In the genomic region with DNA sequence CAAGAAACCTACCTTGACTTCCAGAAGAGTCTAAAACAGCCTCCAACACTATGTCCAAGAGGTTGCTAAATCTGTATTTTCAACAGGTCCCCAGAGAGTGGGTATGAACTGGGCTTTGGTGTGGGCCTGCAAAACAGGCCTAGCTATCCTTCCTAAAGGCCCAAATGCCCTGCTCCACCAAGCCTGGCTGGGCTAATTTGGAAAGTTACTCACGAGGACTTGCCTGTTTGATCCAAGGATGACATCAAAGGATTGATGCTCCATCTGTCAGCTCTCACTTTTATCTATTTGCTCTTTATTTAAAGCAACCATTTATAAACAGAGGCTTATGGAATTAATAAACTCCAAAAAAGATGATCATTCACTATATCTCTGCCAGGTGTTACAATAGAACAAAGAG, we compare ENCODE assay signal across 23 cellular contexts.
DNase-seq lines count a peak whose midpoint lies in the region; ATAC-seq and TF ChIP-seq lines count a peak whose summit lies in the region.
"Had no signal": no experiment of that assay in that cellular context is flagged by ENCODE, and none has a peak within 500 bp of the region (broad histone marks: within the 10 kb centered on the region; RNA-seq: fewer than 3 reads in every experiment).

No MANE protein-coding gene starts in this region.

- peaks cover 0 to 23% (median 12%) of the 10 kb centered on the region in 4 donors for H3K4me1 ChIP-seq in esophagus muscularis mucosa
- H3K4me1 ChIP-seq in suprapubic skin = peaks cover 5% of the 10 kb centered on the region
- peaks cover 4% of the 10 kb centered on the region for H3K4me1 ChIP-seq in foreskin keratinocyte
- H3K4me1 ChIP-seq: BE2C, BLaER1 had no signal

- no peak for TF ChIP-seq EP300 in esophagus muscularis mucosa (IDR thresholded peaks at IDR 0.05)
- TF ChIP-seq EP300 in suprapubic skin (IDR thresholded peaks at IDR 0.05) = no peak

- H3K27ac ChIP-seq in esophagus muscularis mucosa (replicated peaks in 1 of 4) = peak overlapping the region in 1 of 4 donors; percentile 45
- peak overlapping the region; percentile 38 for H3K27ac ChIP-seq in suprapubic skin
- H3K27ac ChIP-seq in foreskin keratinocyte = no peak overlapping the region
- H3K27ac ChIP-seq: BLaER1 had no signal

- intact Hi-C loops in esophagus muscularis mucosa (cut with DNase I) = no loop called here

- POLR2A ChIA-PET in HEK293T (lab: Yijun Ruan, JAX) = no interaction called here

- H3K36me3 ChIP-seq in esophagus muscularis mucosa (no peaks in the 10 kb centered on the region), suprapubic skin (no peaks in the 10 kb centered on the region)
- H3K36me3 ChIP-seq: BE2C, BLaER1 had no signal

- no peak for TF ChIP-seq POLR2A in esophagus muscularis mucosa (IDR thresholded peaks at IDR 0.05; ENCODE audit: low read depth)
- TF ChIP-seq POLR2A in suprapubic skin (IDR thresholded peaks at IDR 0.05) = no peak

- ATAC-seq in foreskin keratinocyte = no peak
- ATAC-seq: GM12878 had no signal

- H3K9me3 ChIP-seq in esophagus muscularis mucosa = no peaks in the 10 kb centered on the region
- no peaks in the 10 kb centered on the region for H3K9me3 ChIP-seq in suprapubic skin
- H3K9me3 ChIP-seq: BE2C had no signal

- CTCF ChIA-PET in HEK293T (lab: Yijun Ruan, JAX) = interaction anchor here (0.7 kb wide), 1 partner anchor 161 kb away, joined by 3 read pairs; no protein-coding TSS in a partner anchor

- DNase-seq in NCI-H446 (lab: John Stamatoyannopoulos, UW) (peak; percentile 70 to 71), esophagus muscularis mucosa (ENCODE audit: extremely low spot score) (peak; percentile 34), suprapubic skin (ENCODE audit: low spot score in 2 of 2) (no peak), NCI-H345 (lab: John Stamatoyannopoulos, UW) (no peak), HEK293T (ENCODE audit: extremely low spot score) (no peak), foreskin keratinocyte (no peak)
- DNase-seq: 8988T; ACHN; BE2C; C1 segment of cervical spinal cord; CD4-positive, alpha-beta memory T cell; CD4-positive, CD25-positive, alpha-beta regulatory T cell; CD8-positive, alpha-beta memory T cell; COR-L47; DMS 273 treated with DMSO at 0.1 percent for 48 hours; DMS153; DMS53; DMS79; DND-41; EL; GDM1 had no signal

- H3K4me3 ChIP-seq in esophagus muscularis mucosa = no peak overlapping the region
- H3K4me3 ChIP-seq in suprapubic skin = no peak overlapping the region
- H3K4me3 ChIP-seq: BLaER1, GM12878 had no signal

- TF ChIP-seq CTCF in esophagus muscularis mucosa (IDR thresholded peaks at IDR 0.05) (no peak), suprapubic skin (IDR thresholded peaks at IDR 0.05) (no peak), foreskin keratinocyte (conservative IDR thresholded peaks at IDR 0.05) (no peak)

- 44% methylated on average over 1 of the region's 1 CpG for WGBS in esophagus muscularis mucosa
- 50% methylated on average over 1 of the region's 1 CpG for WGBS in suprapubic skin

- H3K27me3 ChIP-seq in esophagus muscularis mucosa (no peaks in the 10 kb centered on the region), suprapubic skin (no peaks in the 10 kb centered on the region), foreskin keratinocyte (no peaks in the 10 kb centered on the region)
- H3K27me3 ChIP-seq: BE2C, BLaER1 had no signal

TF ChIP-seq in HEK293T, 16 proteins besides CTCF, POLR2A, EP300 and RAD21:
- TF ChIP-seq SUZ12 (IDR thresholded peaks at IDR 0.05) = no peak
- no peak for TF ChIP-seq TARDBP (IDR thresholded peaks at IDR 0.05)
- TF ChIP-seq HDGF (IDR thresholded peaks at IDR 0.05; ENCODE audit: borderline replicate concordance) = no peak
- no peak for TF ChIP-seq FOXA1 (IDR thresholded peaks at IDR 0.05)
- TF ChIP-seq LEF1 (IDR thresholded peaks at IDR 0.05; ENCODE audit: borderline replicate concordance) = no peak
- TF ChIP-seq FOXM1 (IDR thresholded peaks at IDR 0.05; ENCODE audit: borderline replicate concordance) = no peak
- TF ChIP-seq ELF4 (IDR thresholded peaks at IDR 0.05) = no peak
- no peak for TF ChIP-seq ARNT (IDR thresholded peaks at IDR 0.05)
- TF ChIP-seq NFRKB (IDR thresholded peaks at IDR 0.05) = no peak

Comparison
In these comparisons a context has a peak if more than half of its experiments do, and no peak if none do; other contexts are left out.
1. DNase-seq: peak in NCI-H446 (2 of 2) and esophagus muscularis mucosa (single experiment); none in suprapubic skin (0 of 2), NCI-H345 (single experiment), HEK293T (single experiment) and foreskin keratinocyte (0 of 2).